Comparison of ENCODE assay signal across 9 cellular contexts in genomic region chr3:119294402-119294888, GRCh38. TPM values are rescaled to one million over a fixed set of nuclear protein-coding genes. Genes with fewer than 3 reads are reported as not detected.
A peak's percentile ranks its signal among the peaks of the same experiment; 100 is the strongest.
DNase-seq lines count a peak whose midpoint lies in the region; ATAC-seq and TF ChIP-seq lines count a peak whose summit lies in the region.
"Had no signal": no experiment of that assay in that cellular context is flagged by ENCODE, and none has a peak within 500 bp of the region (broad histone marks: within the 10 kb centered on the region; RNA-seq: fewer than 3 reads in every experiment).

No MANE protein-coding gene starts in this region.

- H3K9me3 Mint-ChIP-seq in WTC11: no peaks in the 10 kb centered on the region

- peaks cover 43% of the 10 kb centered on the region for H3K27me3 ChIP-seq in HUES48 (ENCODE audit: control insufficient read depth, insufficient read depth, low read length)

- H3K27ac ChIP-seq in HUES48 (ENCODE audit: low read depth, low read length): no peak overlapping the region
- H3K27ac ChIP-seq: epithelial cell of prostate had no signal

- H3K4me3 ChIP-seq in HUES48 (ENCODE audit: low read depth, low read length): peak overlapping the region; percentile 73
- H3K4me3 ChIP-seq in choroid plexus epithelial cell (ENCODE audit: low read depth, low read length): peak overlapping the region; percentile 69

- no peaks in the 10 kb centered on the region for H3K36me3 Mint-ChIP-seq in WTC11

- CTCF ChIA-PET in WTC11 (lab: Charles Lee): interaction anchor here (0.7 to 1.8 kb wide), 7 partner anchors 15 to 476 kb away, joined by 3 to 9 read pairs (median 4); partner anchors contain the start of gene B4GALT4

- TF ChIP-seq CTCF in WTC11 (IDR thresholded peaks at IDR 0.05): no peak
- no peak for TF ChIP-seq CTCF in choroid plexus epithelial cell (conservative IDR thresholded peaks at IDR 0.05; ENCODE audit: low read depth, low read length)

- H3K4me1 ChIP-seq in HUES48 (ENCODE audit: control insufficient read depth, insufficient read depth, low read length): peaks cover 19% of the 10 kb centered on the region

- H3K9me3 ChIP-seq in HUES48 (ENCODE audit: control insufficient read depth, insufficient read depth, low read length): no peaks in the 10 kb centered on the region

- ATAC-seq in GM21390 (IDR thresholded peaks at IDR 0.05; ENCODE audit: unreplicated experiment): peak; percentile 62
- ATAC-seq in WTC11: peak; percentile 43

- H3K27ac Mint-ChIP-seq in WTC11: no peak overlapping the region

- peaks cover 42% of the 10 kb centered on the region for H3K4me1 Mint-ChIP-seq in WTC11

- peaks cover 13% of the 10 kb centered on the region for H3K27me3 Mint-ChIP-seq in WTC11 (ENCODE audit: low read depth)

- DNase-seq in DMS79 (lab: John Stamatoyannopoulos, UW): peak; percentile 9
- no peak for DNase-seq in WTC11 (ENCODE audit: low spot score)
- no peak for DNase-seq in choroid plexus epithelial cell (ENCODE audit: low read depth)
- peak; percentile 61 for DNase-seq in medulla oblongata (ENCODE audit: extremely low spot score)
- peak; percentile 38 to 40 for DNase-seq in stimulated activated CD8-positive, alpha-beta memory T cell treated with anti-CD3 and anti-CD28 coated beads, Interleukin-2, amount 100 ng/mL, for 1 hour (ENCODE audit: low read depth in 2 of 2)
- no peak for DNase-seq in NCI-H2196 (lab: John Stamatoyannopoulos, UW; ENCODE audit: unreplicated experiment)

- POLR2A ChIA-PET in WTC11 (lab: Charles Lee): interaction anchor here (0.7 to 1.2 kb wide), 2 partner anchors 28 kb away, joined by 4 to 7 read pairs; no protein-coding TSS in a partner anchor

- H3K9ac ChIP-seq in HUES48 (ENCODE audit: low read depth, low read length): no peak overlapping the region

- H3K4me3 Mint-ChIP-seq in WTC11: peak overlapping the region; percentile 81

- H3K36me3 ChIP-seq in HUES48 (ENCODE audit: control insufficient read depth, insufficient read depth, low read length): no peaks in the 10 kb centered on the region

TF ChIP-seq in WTC11, 78 proteins besides CTCF, POLR2A, EP300 and RAD21:
- TF ChIP-seq E2F5 (CRISPR knock-in tag; IDR thresholded peaks at IDR 0.05) (0 out of 2 replicates have a peak, but pooled peaks have one; percentile 33), KAT7 (CRISPR knock-in tag; IDR thresholded peaks at IDR 0.05; ENCODE audit: borderline replicate concordance) (0 out of 2 replicates have a peak, but pooled peaks have one; percentile 43), USF1 (CRISPR knock-in tag; IDR thresholded peaks at IDR 0.05) (peak; percentile 7; the same call in 1 of the 2 replicates), ZNF532 (CRISPR knock-in tag; IDR thresholded peaks at IDR 0.05; ENCODE audit: borderline replicate concordance) (no peak)
- TF ChIP-seq, protein P1, sequence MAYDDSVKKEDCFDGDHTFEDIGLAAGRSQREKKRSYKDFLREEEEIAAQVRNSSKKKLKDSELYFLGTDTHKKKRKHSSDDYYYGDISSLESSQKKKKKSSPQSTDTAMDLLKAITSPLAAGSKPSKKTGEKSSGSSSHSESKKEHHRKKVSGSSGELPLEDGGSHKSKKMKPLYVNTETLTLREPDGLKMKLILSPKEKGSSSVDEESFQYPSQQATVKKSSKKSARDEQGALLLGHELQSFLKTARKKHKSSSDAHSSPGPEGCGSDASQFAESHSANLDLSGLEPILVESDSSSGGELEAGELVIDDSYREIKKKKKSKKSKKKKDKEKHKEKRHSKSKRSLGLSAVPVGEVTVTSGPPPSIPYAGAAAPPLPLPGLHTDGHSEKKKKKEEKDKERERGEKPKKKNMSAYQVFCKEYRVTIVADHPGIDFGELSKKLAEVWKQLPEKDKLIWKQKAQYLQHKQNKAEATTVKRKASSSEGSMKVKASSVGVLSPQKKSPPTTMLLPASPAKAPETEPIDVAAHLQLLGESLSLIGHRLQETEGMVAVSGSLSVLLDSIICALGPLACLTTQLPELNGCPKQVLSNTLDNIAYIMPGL (CRISPR knock-in tag; IDR thresholded peaks at IDR 0.05): 0 out of 2 replicates have a peak, but pooled peaks have one; percentile 37
- TF ChIP-seq, protein P2, sequence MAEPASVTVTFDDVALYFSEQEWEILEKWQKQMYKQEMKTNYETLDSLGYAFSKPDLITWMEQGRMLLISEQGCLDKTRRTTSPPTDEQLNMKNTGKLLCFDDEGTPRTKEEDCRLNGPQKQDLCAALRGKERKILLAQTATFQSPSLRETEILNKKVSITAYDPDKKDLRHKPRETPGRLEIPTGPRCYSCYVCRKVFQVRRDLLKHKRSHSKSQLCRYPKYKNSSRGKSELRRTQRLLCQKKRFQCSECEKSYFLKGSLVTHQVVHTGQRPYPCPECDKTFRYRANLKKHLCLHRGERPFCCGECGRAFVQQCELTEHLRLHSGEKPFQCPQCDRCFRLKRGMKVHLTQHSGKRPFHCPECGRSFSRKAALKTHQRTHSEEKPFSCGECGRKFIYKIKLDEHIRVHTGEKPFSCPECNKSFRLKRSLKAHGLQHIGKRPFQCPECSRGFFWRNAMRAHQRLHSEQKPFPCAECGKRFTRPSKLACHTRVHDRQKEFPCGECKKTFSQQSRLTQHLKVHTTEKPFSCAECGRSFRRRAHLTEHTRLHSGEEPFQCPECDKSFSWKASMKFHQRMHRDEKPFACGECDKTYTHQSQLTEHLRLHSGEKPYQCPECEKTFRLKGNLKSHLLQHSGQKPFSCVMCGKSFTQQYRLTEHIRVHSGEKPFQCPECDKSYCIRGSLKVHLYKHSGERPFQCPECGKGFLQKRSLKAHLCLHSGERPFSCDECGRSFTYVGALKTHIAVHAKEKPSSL (CRISPR knock-in tag; conservative IDR thresholded peaks at IDR 0.05): no peak
- TF ChIP-seq, protein P3, sequence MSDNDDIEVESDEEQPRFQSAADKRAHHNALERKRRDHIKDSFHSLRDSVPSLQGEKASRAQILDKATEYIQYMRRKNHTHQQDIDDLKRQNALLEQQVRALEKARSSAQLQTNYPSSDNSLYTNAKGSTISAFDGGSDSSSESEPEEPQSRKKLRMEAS (CRISPR knock-in tag; IDR thresholded peaks at IDR 0.05): peak; percentile 9; the same call in 1 of the 2 replicates

RNA-seq across cellular contexts. Expression of gene ARHGAP31, which starts 0.3 kb away (rescaled TPM):
- total RNA-seq in WTC11 (2021): 3.7 to 7.2 TPM (median 4.2 TPM) in 3 replicates

RNA-seq across cellular contexts. Expression of gene B4GALT4, which starts 53.8 kb away (rescaled TPM):
- 32.0 to 37.7 TPM (median 32.9 TPM) in 3 replicates for total RNA-seq in WTC11 (2021)

Comparison
In these comparisons a context has a peak if more than half of its experiments do, and no peak if none do; other contexts are left out.
1. DNase-seq: peak in DMS79 (single experiment), medulla oblongata (single experiment) and stimulated activated CD8-positive, alpha-beta memory T cell treated with anti-CD3 and anti-CD28 coated beads, Interleukin-2, amount 100 ng/mL, for 1 hour (2 of 2); none in WTC11 (single experiment), choroid plexus epithelial cell (single experiment) and NCI-H2196 (single experiment).